ENCODE assay signal across 1 cellular context in the genomic region with DNA sequence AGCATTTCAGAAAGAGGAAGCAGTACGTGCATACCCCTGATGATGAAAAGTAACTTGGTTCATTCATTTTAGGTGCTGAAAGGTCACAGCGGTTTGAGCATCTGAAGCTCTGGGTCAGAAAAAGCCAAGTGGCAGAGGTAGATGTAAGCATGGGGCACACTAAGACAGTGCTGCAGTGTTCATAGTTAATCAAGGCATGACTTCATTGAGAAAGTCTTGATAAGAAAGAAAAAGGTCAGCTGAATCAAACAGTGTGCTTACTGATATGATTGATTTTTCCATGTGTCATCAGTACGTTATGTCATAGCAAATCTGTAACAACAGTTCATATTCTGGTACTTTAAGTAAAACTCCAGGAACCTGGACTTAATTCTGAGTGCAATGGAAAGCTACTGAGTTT.
TF ChIP-seq lines count a peak whose summit lies in the region.

No MANE protein-coding gene starts in this region.

TF ChIP-seq in GM23338, 12 proteins besides CTCF, POLR2A, EP300 and RAD21:
- TF ChIP-seq, protein P1, sequence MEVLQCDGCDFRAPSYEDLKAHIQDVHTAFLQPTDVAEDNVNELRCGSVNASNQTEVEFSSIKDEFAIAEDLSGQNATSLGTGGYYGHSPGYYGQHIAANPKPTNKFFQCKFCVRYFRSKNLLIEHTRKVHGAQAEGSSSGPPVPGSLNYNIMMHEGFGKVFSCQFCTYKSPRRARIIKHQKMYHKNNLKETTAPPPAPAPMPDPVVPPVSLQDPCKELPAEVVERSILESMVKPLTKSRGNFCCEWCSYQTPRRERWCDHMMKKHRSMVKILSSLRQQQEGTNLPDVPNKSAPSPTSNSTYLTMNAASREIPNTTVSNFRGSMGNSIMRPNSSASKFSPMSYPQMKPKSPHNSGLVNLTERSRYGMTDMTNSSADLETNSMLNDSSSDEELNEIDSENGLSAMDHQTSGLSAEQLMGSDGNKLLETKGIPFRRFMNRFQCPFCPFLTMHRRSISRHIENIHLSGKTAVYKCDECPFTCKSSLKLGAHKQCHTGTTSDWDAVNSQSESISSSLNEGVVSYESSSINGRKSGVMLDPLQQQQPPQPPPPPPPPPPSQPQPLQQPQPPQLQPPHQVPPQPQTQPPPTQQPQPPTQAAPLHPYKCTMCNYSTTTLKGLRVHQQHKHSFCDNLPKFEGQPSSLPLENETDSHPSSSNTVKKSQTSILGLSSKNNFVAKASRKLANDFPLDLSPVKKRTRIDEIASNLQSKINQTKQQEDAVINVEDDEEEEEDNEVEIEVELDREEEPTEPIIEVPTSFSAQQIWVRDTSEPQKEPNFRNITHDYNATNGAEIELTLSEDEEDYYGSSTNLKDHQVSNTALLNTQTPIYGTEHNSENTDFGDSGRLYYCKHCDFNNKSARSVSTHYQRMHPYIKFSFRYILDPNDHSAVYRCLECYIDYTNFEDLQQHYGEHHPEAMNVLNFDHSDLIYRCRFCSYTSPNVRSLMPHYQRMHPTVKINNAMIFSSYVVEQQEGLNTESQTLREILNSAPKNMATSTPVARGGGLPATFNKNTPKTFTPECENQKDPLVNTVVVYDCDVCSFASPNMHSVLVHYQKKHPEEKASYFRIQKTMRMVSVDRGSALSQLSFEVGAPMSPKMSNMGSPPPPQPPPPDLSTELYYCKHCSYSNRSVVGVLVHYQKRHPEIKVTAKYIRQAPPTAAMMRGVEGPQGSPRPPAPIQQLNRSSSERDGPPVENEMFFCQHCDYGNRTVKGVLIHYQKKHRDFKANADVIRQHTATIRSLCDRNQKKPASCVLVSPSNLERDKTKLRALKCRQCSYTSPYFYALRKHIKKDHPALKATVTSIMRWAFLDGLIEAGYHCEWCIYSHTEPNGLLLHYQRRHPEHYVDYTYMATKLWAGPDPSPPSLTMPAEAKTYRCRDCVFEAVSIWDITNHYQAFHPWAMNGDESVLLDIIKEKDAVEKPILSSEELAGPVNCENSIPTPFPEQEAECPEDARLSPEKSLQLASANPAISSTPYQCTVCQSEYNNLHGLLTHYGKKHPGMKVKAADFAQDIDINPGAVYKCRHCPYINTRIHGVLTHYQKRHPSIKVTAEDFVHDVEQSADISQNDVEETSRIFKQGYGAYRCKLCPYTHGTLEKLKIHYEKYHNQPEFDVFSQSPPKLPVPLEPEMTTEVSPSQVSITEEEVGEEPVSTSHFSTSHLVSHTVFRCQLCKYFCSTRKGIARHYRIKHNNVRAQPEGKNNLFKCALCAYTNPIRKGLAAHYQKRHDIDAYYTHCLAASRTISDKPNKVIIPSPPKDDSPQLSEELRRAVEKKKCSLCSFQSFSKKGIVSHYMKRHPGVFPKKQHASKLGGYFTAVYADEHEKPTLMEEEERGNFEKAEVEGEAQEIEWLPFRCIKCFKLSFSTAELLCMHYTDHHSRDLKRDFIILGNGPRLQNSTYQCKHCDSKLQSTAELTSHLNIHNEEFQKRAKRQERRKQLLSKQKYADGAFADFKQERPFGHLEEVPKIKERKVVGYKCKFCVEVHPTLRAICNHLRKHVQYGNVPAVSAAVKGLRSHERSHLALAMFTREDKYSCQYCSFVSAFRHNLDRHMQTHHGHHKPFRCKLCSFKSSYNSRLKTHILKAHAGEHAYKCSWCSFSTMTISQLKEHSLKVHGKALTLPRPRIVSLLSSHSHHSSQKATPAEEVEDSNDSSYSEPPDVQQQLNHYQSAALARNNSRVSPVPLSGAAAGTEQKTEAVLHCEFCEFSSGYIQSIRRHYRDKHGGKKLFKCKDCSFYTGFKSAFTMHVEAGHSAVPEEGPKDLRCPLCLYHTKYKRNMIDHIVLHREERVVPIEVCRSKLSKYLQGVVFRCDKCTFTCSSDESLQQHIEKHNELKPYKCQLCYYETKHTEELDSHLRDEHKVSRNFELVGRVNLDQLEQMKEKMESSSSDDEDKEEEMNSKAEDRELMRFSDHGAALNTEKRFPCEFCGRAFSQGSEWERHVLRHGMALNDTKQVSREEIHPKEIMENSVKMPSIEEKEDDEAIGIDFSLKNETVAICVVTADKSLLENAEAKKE (CRISPR knock-in tag; IDR thresholded peaks at IDR 0.05) = no peak
- TF ChIP-seq POLR2AphosphoS5 (IDR thresholded peaks at IDR 0.05; ENCODE audit: low read depth) (no peak), EZH2phosphoT487 (IDR thresholded peaks at IDR 0.05; ENCODE audit: unreplicated experiment) (no peak), NANOG (IDR thresholded peaks at IDR 0.05; ENCODE audit: borderline replicate concordance) (no peak), JUNB (IDR thresholded peaks at IDR 0.05; ENCODE audit: unreplicated experiment) (no peak), ZNF114 (CRISPR knock-in tag; IDR thresholded peaks at IDR 0.05) (no peak), EZH2 (IDR thresholded peaks at IDR 0.05; ENCODE audit: low read depth, unreplicated experiment) (no peak), CREB1 (CRISPR knock-in tag; IDR thresholded peaks at IDR 0.05; ENCODE audit: low read depth) (no peak), ZNF331 (CRISPR knock-in tag; IDR thresholded peaks at IDR 0.05; ENCODE audit: low read depth) (no peak), STAT1 (IDR thresholded peaks at IDR 0.05; ENCODE audit: unreplicated experiment) (no peak)
- TF ChIP-seq, protein P2, sequence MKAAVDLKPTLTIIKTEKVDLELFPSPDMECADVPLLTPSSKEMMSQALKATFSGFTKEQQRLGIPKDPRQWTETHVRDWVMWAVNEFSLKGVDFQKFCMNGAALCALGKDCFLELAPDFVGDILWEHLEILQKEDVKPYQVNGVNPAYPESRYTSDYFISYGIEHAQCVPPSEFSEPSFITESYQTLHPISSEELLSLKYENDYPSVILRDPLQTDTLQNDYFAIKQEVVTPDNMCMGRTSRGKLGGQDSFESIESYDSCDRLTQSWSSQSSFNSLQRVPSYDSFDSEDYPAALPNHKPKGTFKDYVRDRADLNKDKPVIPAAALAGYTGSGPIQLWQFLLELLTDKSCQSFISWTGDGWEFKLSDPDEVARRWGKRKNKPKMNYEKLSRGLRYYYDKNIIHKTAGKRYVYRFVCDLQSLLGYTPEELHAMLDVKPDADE (IDR thresholded peaks at IDR 0.05) = no peak
